In genomic region chr6:137571854-137572253, GRCh38 we compare ENCODE assay signal across 8 cellular contexts.
DNase-seq lines count a peak whose midpoint lies in the region; ATAC-seq, FAIRE-seq and TF ChIP-seq lines count a peak whose summit lies in the region.

No MANE protein-coding gene starts in this region.

- FAIRE-seq in bronchial epithelial cell (lab: Jason Lieb, UNC): no peak

- no peaks in the 10 kb centered on the region for H3K9me3 Mint-ChIP-seq in nephron progenitor cell

- H3K36me3 Mint-ChIP-seq in nephron progenitor cell (ENCODE audit: low read depth): no peaks in the 10 kb centered on the region

- peaks cover 6% of the 10 kb centered on the region for H3K27me3 ChIP-seq in bronchial epithelial cell (ENCODE audit: control insufficient read depth, insufficient read depth, low read length)

- no peaks in the 10 kb centered on the region for H3K4me1 Mint-ChIP-seq in nephron progenitor cell

- no peak overlapping the region for H3K4me3 ChIP-seq in bronchial epithelial cell (ENCODE audit: low read depth, low read length)

- ATAC-seq in HG03342 (IDR thresholded peaks at IDR 0.05; ENCODE audit: unreplicated experiment): peak; percentile 82
- no peak for ATAC-seq in HG03097 (IDR thresholded peaks at IDR 0.05; ENCODE audit: low FRiP score, unreplicated experiment)

- TF ChIP-seq CTCF in bronchial epithelial cell (IDR thresholded peaks at IDR 0.05; ENCODE audit: insufficient read depth, low read length, severe bottlenecking) (peak; percentile 57), nephron progenitor cell (IDR thresholded peaks at IDR 0.05) (peak; percentile 52)

- H3K27ac Mint-ChIP-seq in nephron progenitor cell: no peak overlapping the region

- H3K36me3 ChIP-seq in bronchial epithelial cell (ENCODE audit: control insufficient read depth, insufficient read depth, low read length): no peaks in the 10 kb centered on the region

- no peak overlapping the region for H3K4me3 Mint-ChIP-seq in nephron progenitor cell

- DNase-seq in NCI-H2171 (lab: John Stamatoyannopoulos, UW) (peak; percentile 5), NCI-H2171 treated with DMSO at 0.1 percent for 48 hours (lab: John Stamatoyannopoulos, UW) (no peak), UCSD-AML1 (lab: John Stamatoyannopoulos, UW; ENCODE audit: unreplicated experiment) (peak; percentile 14), bronchial epithelial cell (ENCODE audit: low read depth) (peak; percentile 50), nephron progenitor cell (peak; percentile 52), DMS153 treated with DMSO at 0.1 percent for 48 hours (lab: John Stamatoyannopoulos, UW; ENCODE audit: unreplicated experiment) (no peak)

- peaks cover 4% of the 10 kb centered on the region for H3K27me3 Mint-ChIP-seq in nephron progenitor cell (ENCODE audit: low read depth, poor library complexity)

Comparison
In these comparisons a context has a peak if more than half of its experiments do, and no peak if none do; other contexts are left out.
1. DNase-seq: peak in NCI-H2171 (single experiment), UCSD-AML1 (single experiment), bronchial epithelial cell (single experiment) and nephron progenitor cell (single experiment); none in NCI-H2171 treated with DMSO at 0.1 percent for 48 hours (single experiment) and DMS153 treated with DMSO at 0.1 percent for 48 hours (single experiment).